ENCODE assay signal across 8 cellular contexts in the genomic region with DNA sequence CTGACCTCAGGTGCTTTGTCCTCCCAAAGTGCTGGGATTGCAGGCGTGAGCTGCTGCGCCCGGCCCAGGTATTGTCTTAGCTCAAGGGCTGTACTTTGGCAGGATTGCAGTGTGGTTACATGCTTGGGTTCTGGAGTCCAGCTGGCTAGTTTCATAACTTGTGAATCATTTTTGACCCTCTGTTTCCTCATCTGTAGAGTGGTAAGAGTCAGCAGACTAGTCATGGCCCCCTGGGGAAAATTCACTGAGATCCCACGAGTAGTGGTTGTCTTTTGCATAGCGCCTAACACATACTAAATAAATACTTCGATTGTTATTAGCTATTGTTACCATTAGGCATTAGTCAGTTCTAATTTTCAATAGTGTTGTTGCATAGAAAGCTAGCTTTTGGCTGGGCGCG. TPM values are rescaled to one million over a fixed set of nuclear protein-coding genes. Genes with fewer than 3 reads are reported as not detected.
DNase-seq lines count a peak whose midpoint lies in the region; ATAC-seq and TF ChIP-seq lines count a peak whose summit lies in the region.
"Had no signal": no experiment of that assay in that cellular context is flagged by ENCODE, and none has a peak within 500 bp of the region (broad histone marks: within the 10 kb centered on the region; RNA-seq: fewer than 3 reads in every experiment).

No MANE protein-coding gene starts in this region.

- no peaks in the 10 kb centered on the region for H3K4me1 Mint-ChIP-seq in activated T-helper 17 cell treated with anti-CD3 and anti-CD28 coated beads, Interleukin-2, amount 50 U/mL, for 72 hours

- H3K27ac Mint-ChIP-seq in activated T-helper 17 cell treated with anti-CD3 and anti-CD28 coated beads, Interleukin-2, amount 50 U/mL, for 72 hours, result no peak overlapping the region

- H3K27ac ChIP-seq in GM23248, result peak overlapping the region; percentile 78
- H3K27ac ChIP-seq: SK-N-MC had no signal

- peaks cover 91% of the 10 kb centered on the region for H3K36me3 Mint-ChIP-seq in activated T-helper 17 cell treated with anti-CD3 and anti-CD28 coated beads, Interleukin-2, amount 50 U/mL, for 72 hours (ENCODE audit: low read depth)

- H3K9me3 Mint-ChIP-seq in activated T-helper 17 cell treated with anti-CD3 and anti-CD28 coated beads, Interleukin-2, amount 50 U/mL, for 72 hours, result no peaks in the 10 kb centered on the region

- H3K79me2 ChIP-seq in GM23248 (ENCODE audit: insufficient read depth), result peaks cover 8% of the 10 kb centered on the region; the same call in 1 of the 2 replicates

- H3K27me3 ChIP-seq in GM23248 (replicated peaks; ENCODE audit: insufficient read depth), result no peaks in the 10 kb centered on the region

- H3K4me3 ChIP-seq in GM23248 (no peak overlapping the region), mucosa of descending colon (no peak overlapping the region)
- H3K4me3 ChIP-seq: SK-N-MC had no signal

- no peak overlapping the region for H2AFZ ChIP-seq in GM23248

- no peak overlapping the region for H3K9ac ChIP-seq in GM23248

- H3K9me3 ChIP-seq in GM23248 (ENCODE audit: low read depth) (no peaks in the 10 kb centered on the region), mucosa of descending colon (no peaks in the 10 kb centered on the region)

- H4K20me1 ChIP-seq in GM23248 (ENCODE audit: insufficient read depth), result no peaks in the 10 kb centered on the region

- no peak for TF ChIP-seq CTCF in mucosa of descending colon (IDR thresholded peaks at IDR 0.05)

- intact Hi-C loops in mucosa of descending colon (cut with DNase I, micrococcal nuclease), result no loop called here

- H3K27me3 Mint-ChIP-seq in activated T-helper 17 cell treated with anti-CD3 and anti-CD28 coated beads, Interleukin-2, amount 50 U/mL, for 72 hours, result no peaks in the 10 kb centered on the region

- H3F3A ChIP-seq in GM23248 (ENCODE audit: insufficient read depth), result peaks cover 7% of the 10 kb centered on the region; the same call in 1 of the 2 replicates

- H3K4me1 ChIP-seq in GM23248 (ENCODE audit: insufficient read depth), result peaks cover 13% of the 10 kb centered on the region
- no peaks in the 10 kb centered on the region for H3K4me1 ChIP-seq in mucosa of descending colon (ENCODE audit: low read depth)

- WGBS in GM23248 (ENCODE audit: low coverage in 1 of 2, low lambda C conversion rate in 2 of 2, missing lambda C conversion rate in 2 of 2), 2 experiments, result 53% methylated on average over 8 of the region's 8 CpGs

- H3K9me2 ChIP-seq in GM23248 (ENCODE audit: insufficient read depth), result no peaks in the 10 kb centered on the region

- no peak overlapping the region for H3K4me3 Mint-ChIP-seq in activated T-helper 17 cell treated with anti-CD3 and anti-CD28 coated beads, Interleukin-2, amount 50 U/mL, for 72 hours

- peak; percentile 35 for ATAC-seq in activated T-helper 17 cell treated with anti-CD3 and anti-CD28 coated beads, Interleukin-2, amount 50 U/mL, for 72 hours (replicated peaks)
- peak; percentile 35 for ATAC-seq in mucosa of descending colon
- ATAC-seq in HG03469 (IDR thresholded peaks at IDR 0.05; ENCODE audit: unreplicated experiment), result no peak

- DNase-seq in GM23248 (peak; percentile 97), mucosa of descending colon (no peak), G401 (ENCODE audit: low spot score) (no peak)
- no peak for DNase-seq in activated CD8-positive, alpha-beta memory T cell treated with anti-CD3 and anti-CD28 coated beads, Interleukin-2, amount 50 U/mL, for 4 hours
- DNase-seq: NCI-H1092 treated with DMSO at 0.1 percent for 48 hours had no signal

- in situ Hi-C loops in GM23248 (cut with MboI) (no loop called here), G401 (cut with HindIII; ENCODE audit: low sequenced_read_pairs) (no loop called here)

- no peak overlapping the region for H3K4me2 ChIP-seq in GM23248 (ENCODE audit: unreplicated experiment)

- H3K36me3 ChIP-seq in GM23248 (ENCODE audit: low read depth) (peaks cover 2% of the 10 kb centered on the region; the same call in 1 of the 2 replicates), mucosa of descending colon (ENCODE audit: low read depth) (peaks cover 4% of the 10 kb centered on the region)

RNA-seq across cellular contexts. Expression of gene PTPA, which starts 14.3 kb away (rescaled TPM):
- total RNA-seq in GM23248 (2014; rRNA removed; shearing (Covaris generic)), result 96.9 and 113 TPM in 2 replicates
- 59.9 and 60.8 TPM in 2 replicates for polyA plus RNA-seq in GM23248 (2016; fragmentation: Nextera tagmentation; extraction: Ambion mirVana)
- total RNA-seq in activated T-helper 17 cell treated with anti-CD3 and anti-CD28 coated beads, Interleukin-2, amount 50 U/mL, for 72 hours, result 100 to 1,000 TPM in 1 of 2 donors, 10 to 100 TPM in 1; 77.9 to 131 TPM
- total RNA-seq in mucosa of descending colon, result 100 to 1,000 TPM in 2 of 3 donors, 10 to 100 TPM in 1; 95.3 to 109 (median 109) TPM
- total RNA-seq in G401 (2014; rRNA removed; shearing (Covaris generic)), result 215 and 261 TPM in 2 replicates

RNA-seq across cellular contexts. Expression of gene CRAT, which starts 14.9 kb away (rescaled TPM):
- total RNA-seq in GM23248 (2014; rRNA removed; shearing (Covaris generic)), result 51.5 and 55.4 TPM in 2 replicates
- polyA plus RNA-seq in GM23248 (2016; fragmentation: Nextera tagmentation; extraction: Ambion mirVana), result 61.4 and 66.0 TPM in 2 replicates
- total RNA-seq in activated T-helper 17 cell treated with anti-CD3 and anti-CD28 coated beads, Interleukin-2, amount 50 U/mL, for 72 hours, result 10 to 100 TPM; 19.8 to 21.8 TPM
- total RNA-seq in mucosa of descending colon, result 10 to 100 TPM; 62.0 to 86.5 (median 71.2) TPM
- total RNA-seq in G401 (2014; rRNA removed; shearing (Covaris generic)), result 21.5 and 22.7 TPM in 2 replicates

RNA-seq across cellular contexts. Expression of gene DOLPP1, which starts 44.6 kb away (rescaled TPM):
- 11.5 and 11.6 TPM in 2 replicates for total RNA-seq in GM23248 (2014; rRNA removed; shearing (Covaris generic))
- 12.8 and 13.7 TPM in 2 replicates for polyA plus RNA-seq in GM23248 (2016; fragmentation: Nextera tagmentation; extraction: Ambion mirVana)
- 10 to 100 TPM; 12.3 to 20.8 TPM for total RNA-seq in activated T-helper 17 cell treated with anti-CD3 and anti-CD28 coated beads, Interleukin-2, amount 50 U/mL, for 72 hours
- total RNA-seq in mucosa of descending colon, result 10 to 100 TPM; 27.6 to 59.7 (median 48.3) TPM
- total RNA-seq in G401 (2014; rRNA removed; shearing (Covaris generic)), result 24.4 and 29.1 TPM in 2 replicates

RNA-seq across cellular contexts. Expression of gene IER5L, which starts 52.6 kb away (rescaled TPM):
- total RNA-seq in GM23248 (2014; rRNA removed; shearing (Covaris generic)), result 69.4 and 81.7 TPM in 2 replicates
- polyA plus RNA-seq in GM23248 (2016; fragmentation: Nextera tagmentation; extraction: Ambion mirVana), result 4.0 and 4.3 TPM in 2 replicates
- total RNA-seq in activated T-helper 17 cell treated with anti-CD3 and anti-CD28 coated beads, Interleukin-2, amount 50 U/mL, for 72 hours, result 1 to 10 TPM in 1 of 2 donors, under 1 TPM in 1; 0.67 to 2.2 TPM
- 1 to 10 TPM; 5.8 to 8.2 (median 8.0) TPM for total RNA-seq in mucosa of descending colon
- total RNA-seq in G401 (2014; rRNA removed; shearing (Covaris generic)), result 92.7 and 121 TPM in 2 replicates
